ENCODE assay signal across 1 cellular context in the genomic region with DNA sequence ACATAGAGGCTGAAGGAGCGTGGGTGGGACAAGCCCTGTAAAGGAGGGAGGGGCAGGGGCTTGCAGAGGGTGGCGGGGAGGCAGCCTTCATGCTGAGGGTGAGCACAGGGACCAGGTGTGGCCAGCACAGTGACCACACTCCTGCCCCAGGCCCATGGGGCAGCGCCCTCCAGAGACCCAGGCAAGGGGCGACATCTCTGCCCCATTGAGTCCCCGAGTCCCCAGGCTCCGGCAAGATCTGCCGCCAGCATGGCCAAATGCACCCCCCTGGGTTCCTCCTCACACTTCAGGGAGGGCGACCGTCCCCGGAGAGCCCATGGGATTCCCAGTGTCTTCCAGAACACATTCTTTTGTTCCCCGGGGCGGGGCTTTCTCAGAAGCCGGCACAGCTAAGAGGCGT.
TF ChIP-seq lines count a peak whose summit lies in the region.

No MANE protein-coding gene starts in this region.

TF ChIP-seq in K562, 482 proteins besides CTCF, POLR2A, EP300 and RAD21 (continued from another document):
- TF ChIP-seq, protein P1, sequence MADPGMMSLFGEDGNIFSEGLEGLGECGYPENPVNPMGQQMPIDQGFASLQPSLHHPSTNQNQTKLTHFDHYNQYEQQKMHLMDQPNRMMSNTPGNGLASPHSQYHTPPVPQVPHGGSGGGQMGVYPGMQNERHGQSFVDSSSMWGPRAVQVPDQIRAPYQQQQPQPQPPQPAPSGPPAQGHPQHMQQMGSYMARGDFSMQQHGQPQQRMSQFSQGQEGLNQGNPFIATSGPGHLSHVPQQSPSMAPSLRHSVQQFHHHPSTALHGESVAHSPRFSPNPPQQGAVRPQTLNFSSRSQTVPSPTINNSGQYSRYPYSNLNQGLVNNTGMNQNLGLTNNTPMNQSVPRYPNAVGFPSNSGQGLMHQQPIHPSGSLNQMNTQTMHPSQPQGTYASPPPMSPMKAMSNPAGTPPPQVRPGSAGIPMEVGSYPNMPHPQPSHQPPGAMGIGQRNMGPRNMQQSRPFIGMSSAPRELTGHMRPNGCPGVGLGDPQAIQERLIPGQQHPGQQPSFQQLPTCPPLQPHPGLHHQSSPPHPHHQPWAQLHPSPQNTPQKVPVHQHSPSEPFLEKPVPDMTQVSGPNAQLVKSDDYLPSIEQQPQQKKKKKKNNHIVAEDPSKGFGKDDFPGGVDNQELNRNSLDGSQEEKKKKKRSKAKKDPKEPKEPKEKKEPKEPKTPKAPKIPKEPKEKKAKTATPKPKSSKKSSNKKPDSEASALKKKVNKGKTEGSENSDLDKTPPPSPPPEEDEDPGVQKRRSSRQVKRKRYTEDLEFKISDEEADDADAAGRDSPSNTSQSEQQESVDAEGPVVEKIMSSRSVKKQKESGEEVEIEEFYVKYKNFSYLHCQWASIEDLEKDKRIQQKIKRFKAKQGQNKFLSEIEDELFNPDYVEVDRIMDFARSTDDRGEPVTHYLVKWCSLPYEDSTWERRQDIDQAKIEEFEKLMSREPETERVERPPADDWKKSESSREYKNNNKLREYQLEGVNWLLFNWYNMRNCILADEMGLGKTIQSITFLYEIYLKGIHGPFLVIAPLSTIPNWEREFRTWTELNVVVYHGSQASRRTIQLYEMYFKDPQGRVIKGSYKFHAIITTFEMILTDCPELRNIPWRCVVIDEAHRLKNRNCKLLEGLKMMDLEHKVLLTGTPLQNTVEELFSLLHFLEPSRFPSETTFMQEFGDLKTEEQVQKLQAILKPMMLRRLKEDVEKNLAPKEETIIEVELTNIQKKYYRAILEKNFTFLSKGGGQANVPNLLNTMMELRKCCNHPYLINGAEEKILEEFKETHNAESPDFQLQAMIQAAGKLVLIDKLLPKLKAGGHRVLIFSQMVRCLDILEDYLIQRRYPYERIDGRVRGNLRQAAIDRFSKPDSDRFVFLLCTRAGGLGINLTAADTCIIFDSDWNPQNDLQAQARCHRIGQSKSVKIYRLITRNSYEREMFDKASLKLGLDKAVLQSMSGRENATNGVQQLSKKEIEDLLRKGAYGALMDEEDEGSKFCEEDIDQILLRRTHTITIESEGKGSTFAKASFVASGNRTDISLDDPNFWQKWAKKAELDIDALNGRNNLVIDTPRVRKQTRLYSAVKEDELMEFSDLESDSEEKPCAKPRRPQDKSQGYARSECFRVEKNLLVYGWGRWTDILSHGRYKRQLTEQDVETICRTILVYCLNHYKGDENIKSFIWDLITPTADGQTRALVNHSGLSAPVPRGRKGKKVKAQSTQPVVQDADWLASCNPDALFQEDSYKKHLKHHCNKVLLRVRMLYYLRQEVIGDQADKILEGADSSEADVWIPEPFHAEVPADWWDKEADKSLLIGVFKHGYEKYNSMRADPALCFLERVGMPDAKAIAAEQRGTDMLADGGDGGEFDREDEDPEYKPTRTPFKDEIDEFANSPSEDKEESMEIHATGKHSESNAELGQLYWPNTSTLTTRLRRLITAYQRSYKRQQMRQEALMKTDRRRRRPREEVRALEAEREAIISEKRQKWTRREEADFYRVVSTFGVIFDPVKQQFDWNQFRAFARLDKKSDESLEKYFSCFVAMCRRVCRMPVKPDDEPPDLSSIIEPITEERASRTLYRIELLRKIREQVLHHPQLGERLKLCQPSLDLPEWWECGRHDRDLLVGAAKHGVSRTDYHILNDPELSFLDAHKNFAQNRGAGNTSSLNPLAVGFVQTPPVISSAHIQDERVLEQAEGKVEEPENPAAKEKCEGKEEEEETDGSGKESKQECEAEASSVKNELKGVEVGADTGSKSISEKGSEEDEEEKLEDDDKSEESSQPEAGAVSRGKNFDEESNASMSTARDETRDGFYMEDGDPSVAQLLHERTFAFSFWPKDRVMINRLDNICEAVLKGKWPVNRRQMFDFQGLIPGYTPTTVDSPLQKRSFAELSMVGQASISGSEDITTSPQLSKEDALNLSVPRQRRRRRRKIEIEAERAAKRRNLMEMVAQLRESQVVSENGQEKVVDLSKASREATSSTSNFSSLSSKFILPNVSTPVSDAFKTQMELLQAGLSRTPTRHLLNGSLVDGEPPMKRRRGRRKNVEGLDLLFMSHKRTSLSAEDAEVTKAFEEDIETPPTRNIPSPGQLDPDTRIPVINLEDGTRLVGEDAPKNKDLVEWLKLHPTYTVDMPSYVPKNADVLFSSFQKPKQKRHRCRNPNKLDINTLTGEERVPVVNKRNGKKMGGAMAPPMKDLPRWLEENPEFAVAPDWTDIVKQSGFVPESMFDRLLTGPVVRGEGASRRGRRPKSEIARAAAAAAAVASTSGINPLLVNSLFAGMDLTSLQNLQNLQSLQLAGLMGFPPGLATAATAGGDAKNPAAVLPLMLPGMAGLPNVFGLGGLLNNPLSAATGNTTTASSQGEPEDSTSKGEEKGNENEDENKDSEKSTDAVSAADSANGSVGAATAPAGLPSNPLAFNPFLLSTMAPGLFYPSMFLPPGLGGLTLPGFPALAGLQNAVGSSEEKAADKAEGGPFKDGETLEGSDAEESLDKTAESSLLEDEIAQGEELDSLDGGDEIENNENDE (IDR thresholded peaks at IDR 0.05; ENCODE audit: low read depth, low read length) = no peak
- TF ChIP-seq RBM25 (IDR thresholded peaks at IDR 0.05; ENCODE audit: low read depth, low read length, severe bottlenecking) (no peak), KAT8 (IDR thresholded peaks at IDR 0.05; ENCODE audit: low read depth) (no peak), ETS2 (tag; IDR thresholded peaks at IDR 0.05; ENCODE audit: borderline replicate concordance, poor library complexity, severe bottlenecking) (no peak)
- TF ChIP-seq, protein P2, sequence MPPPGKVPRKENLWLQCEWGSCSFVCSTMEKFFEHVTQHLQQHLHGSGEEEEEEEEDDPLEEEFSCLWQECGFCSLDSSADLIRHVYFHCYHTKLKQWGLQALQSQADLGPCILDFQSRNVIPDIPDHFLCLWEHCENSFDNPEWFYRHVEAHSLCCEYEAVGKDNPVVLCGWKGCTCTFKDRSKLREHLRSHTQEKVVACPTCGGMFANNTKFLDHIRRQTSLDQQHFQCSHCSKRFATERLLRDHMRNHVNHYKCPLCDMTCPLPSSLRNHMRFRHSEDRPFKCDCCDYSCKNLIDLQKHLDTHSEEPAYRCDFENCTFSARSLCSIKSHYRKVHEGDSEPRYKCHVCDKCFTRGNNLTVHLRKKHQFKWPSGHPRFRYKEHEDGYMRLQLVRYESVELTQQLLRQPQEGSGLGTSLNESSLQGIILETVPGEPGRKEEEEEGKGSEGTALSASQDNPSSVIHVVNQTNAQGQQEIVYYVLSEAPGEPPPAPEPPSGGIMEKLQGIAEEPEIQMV (tag; conservative IDR thresholded peaks at IDR 0.05; ENCODE audit: low read depth) = no peak
- TF ChIP-seq, protein P3, sequence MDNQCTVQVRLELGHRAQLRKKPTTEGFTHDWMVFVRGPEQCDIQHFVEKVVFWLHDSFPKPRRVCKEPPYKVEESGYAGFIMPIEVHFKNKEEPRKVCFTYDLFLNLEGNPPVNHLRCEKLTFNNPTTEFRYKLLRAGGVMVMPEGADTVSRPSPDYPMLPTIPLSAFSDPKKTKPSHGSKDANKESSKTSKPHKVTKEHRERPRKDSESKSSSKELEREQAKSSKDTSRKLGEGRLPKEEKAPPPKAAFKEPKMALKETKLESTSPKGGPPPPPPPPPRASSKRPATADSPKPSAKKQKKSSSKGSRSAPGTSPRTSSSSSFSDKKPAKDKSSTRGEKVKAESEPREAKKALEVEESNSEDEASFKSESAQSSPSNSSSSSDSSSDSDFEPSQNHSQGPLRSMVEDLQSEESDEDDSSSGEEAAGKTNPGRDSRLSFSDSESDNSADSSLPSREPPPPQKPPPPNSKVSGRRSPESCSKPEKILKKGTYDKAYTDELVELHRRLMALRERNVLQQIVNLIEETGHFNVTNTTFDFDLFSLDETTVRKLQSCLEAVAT (IDR thresholded peaks at IDR 0.05) = no peak
- TF ChIP-seq, protein P4, sequence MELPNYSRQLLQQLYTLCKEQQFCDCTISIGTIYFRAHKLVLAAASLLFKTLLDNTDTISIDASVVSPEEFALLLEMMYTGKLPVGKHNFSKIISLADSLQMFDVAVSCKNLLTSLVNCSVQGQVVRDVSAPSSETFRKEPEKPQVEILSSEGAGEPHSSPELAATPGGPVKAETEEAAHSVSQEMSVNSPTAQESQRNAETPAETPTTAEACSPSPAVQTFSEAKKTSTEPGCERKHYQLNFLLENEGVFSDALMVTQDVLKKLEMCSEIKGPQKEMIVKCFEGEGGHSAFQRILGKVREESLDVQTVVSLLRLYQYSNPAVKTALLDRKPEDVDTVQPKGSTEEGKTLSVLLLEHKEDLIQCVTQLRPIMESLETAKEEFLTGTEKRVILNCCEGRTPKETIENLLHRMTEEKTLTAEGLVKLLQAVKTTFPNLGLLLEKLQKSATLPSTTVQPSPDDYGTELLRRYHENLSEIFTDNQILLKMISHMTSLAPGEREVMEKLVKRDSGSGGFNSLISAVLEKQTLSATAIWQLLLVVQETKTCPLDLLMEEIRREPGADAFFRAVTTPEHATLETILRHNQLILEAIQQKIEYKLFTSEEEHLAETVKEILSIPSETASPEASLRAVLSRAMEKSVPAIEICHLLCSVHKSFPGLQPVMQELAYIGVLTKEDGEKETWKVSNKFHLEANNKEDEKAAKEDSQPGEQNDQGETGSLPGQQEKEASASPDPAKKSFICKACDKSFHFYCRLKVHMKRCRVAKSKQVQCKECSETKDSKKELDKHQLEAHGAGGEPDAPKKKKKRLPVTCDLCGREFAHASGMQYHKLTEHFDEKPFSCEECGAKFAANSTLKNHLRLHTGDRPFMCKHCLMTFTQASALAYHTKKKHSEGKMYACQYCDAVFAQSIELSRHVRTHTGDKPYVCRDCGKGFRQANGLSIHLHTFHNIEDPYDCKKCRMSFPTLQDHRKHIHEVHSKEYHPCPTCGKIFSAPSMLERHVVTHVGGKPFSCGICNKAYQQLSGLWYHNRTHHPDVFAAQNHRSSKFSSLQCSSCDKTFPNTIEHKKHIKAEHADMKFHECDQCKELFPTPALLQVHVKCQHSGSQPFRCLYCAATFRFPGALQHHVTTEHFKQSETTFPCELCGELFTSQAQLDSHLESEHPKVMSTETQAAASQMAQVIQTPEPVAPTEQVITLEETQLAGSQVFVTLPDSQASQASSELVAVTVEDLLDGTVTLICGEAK (IDR thresholded peaks at IDR 0.05) = no peak
- TF ChIP-seq, protein P4 (CRISPR knock-in tag; IDR thresholded peaks at IDR 0.05) = no peak
